21 cellular contexts compared by ENCODE assay signal in genomic region chr1:245556057-245556456, GRCh38.
"Had no signal": no experiment of that assay in that cellular context is flagged by ENCODE, and none has a peak within 500 bp of the region (broad histone marks: within the 10 kb centered on the region; RNA-seq: fewer than 3 reads in every experiment).

No MANE protein-coding gene starts in this region.

- H3K4me3 Mint-ChIP-seq: natural killer cell treated with Interleukin-12 subunit alpha and Interleukin-12 subunit beta and Interleukin-15 and Interleukin-18, amount 100 ng/mL, for 72 hours; nephron progenitor cell; neural crest cell; stimulated activated effector memory CD8-positive, alpha-beta T cell treated with anti-CD3 and anti-CD28 coated beads, Interleukin-12 subunit alpha, Interleukin-12 subunit beta, amount 100 ng/mL, for 72 hours; stimulated activated naive B cell treated with anti-CD40 and anti-IgM and Interleukin-4, amounts not matched to agents 10 μg/mL and 1 μg/mL and 100 μg/mL, for 72 hours; stimulated activated naive CD8-positive, alpha-beta T cell treated with anti-CD3 and anti-CD28 coated beads, Interleukin-15, Interleukin-2, amounts not matched to agents 100 ng/mL and 50 ng/mL, for 24 hours had no signal

- H3K4me1 Mint-ChIP-seq: stimulated activated effector memory CD8-positive, alpha-beta T cell treated with anti-CD3 and anti-CD28 coated beads, Interleukin-12 subunit alpha, Interleukin-12 subunit beta, amount 100 ng/mL, for 72 hours; stimulated activated naive B cell treated with anti-CD40 and anti-IgM and Interleukin-4, amounts not matched to agents 10 μg/mL and 1 μg/mL and 100 μg/mL, for 72 hours had no signal

- H3K9me3 Mint-ChIP-seq: natural killer cell treated with Interleukin-12 subunit alpha and Interleukin-12 subunit beta and Interleukin-15 and Interleukin-18, amount 100 ng/mL, for 72 hours; nephron progenitor cell; neural crest cell; stimulated activated naive CD8-positive, alpha-beta T cell treated with anti-CD3 and anti-CD28 coated beads, Interleukin-15, Interleukin-2, amounts not matched to agents 100 ng/mL and 50 ng/mL, for 24 hours had no signal

- DNase-seq: nephron progenitor cell; nucleus accumbens; pancreas; psoas muscle; right cardiac atrium; right lobe of liver; sigmoid colon; small intestine; stimulated activated CD4-positive, alpha-beta T cell treated with anti-CD3 and anti-CD28 coated beads, Interleukin-15, amount 100 ng/mL, for 24 hours; stimulated activated CD4-positive, alpha-beta T cell treated with anti-CD3 and anti-CD28 coated beads, Interleukin-2, amount 100 ng/mL, for 24 hours; stimulated activated CD4-positive, alpha-beta T cell treated with anti-CD3 and anti-CD28 coated beads, Interleukin-2, amount 100 ng/mL, for 48 hours; stimulated activated CD4-positive, alpha-beta T cell treated with anti-CD3 and anti-CD28 coated beads, Interleukin-4, amount 100 ng/mL, for 24 hours; stimulated activated naive B cell treated with anti-CD40 and anti-IgM and Interleukin-4, amounts not matched to agents 10 μg/mL and 1 μg/mL and 100 μg/mL, for 72 hours; stimulated activated naive CD4-positive, alpha-beta T cell treated with Interleukin-2 at 50 U/mL for 16 hours; stomach; thyroid gland; upper lobe of left lung had no signal

- H3K27ac Mint-ChIP-seq: natural killer cell treated with Interleukin-12 subunit alpha and Interleukin-12 subunit beta and Interleukin-15 and Interleukin-18, amount 100 ng/mL, for 72 hours; nephron progenitor cell; stimulated activated effector memory CD8-positive, alpha-beta T cell treated with anti-CD3 and anti-CD28 coated beads, Interleukin-12 subunit alpha, Interleukin-12 subunit beta, amount 100 ng/mL, for 72 hours; stimulated activated naive B cell treated with anti-CD40 and anti-IgM and Interleukin-4, amounts not matched to agents 10 μg/mL and 1 μg/mL and 100 μg/mL, for 72 hours; stimulated activated naive CD8-positive, alpha-beta T cell treated with anti-CD3 and anti-CD28 coated beads, Interleukin-15, Interleukin-2, amounts not matched to agents 100 ng/mL and 50 ng/mL, for 24 hours had no signal

- ATAC-seq: natural killer cell treated with Interleukin-12 subunit alpha and Interleukin-12 subunit beta and Interleukin-15 and Interleukin-18, amount 100 ng/mL, for 72 hours; pancreas; psoas muscle; right cardiac atrium; right lobe of liver; stimulated activated effector memory CD8-positive, alpha-beta T cell treated with anti-CD3 and anti-CD28 coated beads, Interleukin-12 subunit alpha, Interleukin-12 subunit beta, amount 100 ng/mL, for 72 hours; stimulated activated naive B cell treated with anti-CD40 and anti-IgM and Interleukin-4, amounts not matched to agents 10 μg/mL and 1 μg/mL and 100 μg/mL, for 72 hours had no signal

- H3K36me3 Mint-ChIP-seq: natural killer cell treated with Interleukin-12 subunit alpha and Interleukin-12 subunit beta and Interleukin-15 and Interleukin-18, amount 100 ng/mL, for 72 hours; stimulated activated effector memory CD8-positive, alpha-beta T cell treated with anti-CD3 and anti-CD28 coated beads, Interleukin-12 subunit alpha, Interleukin-12 subunit beta, amount 100 ng/mL, for 72 hours; stimulated activated naive B cell treated with anti-CD40 and anti-IgM and Interleukin-4, amounts not matched to agents 10 μg/mL and 1 μg/mL and 100 μg/mL, for 72 hours had no signal
